ENCODE assay signal across 13 cellular contexts in the genomic region with DNA sequence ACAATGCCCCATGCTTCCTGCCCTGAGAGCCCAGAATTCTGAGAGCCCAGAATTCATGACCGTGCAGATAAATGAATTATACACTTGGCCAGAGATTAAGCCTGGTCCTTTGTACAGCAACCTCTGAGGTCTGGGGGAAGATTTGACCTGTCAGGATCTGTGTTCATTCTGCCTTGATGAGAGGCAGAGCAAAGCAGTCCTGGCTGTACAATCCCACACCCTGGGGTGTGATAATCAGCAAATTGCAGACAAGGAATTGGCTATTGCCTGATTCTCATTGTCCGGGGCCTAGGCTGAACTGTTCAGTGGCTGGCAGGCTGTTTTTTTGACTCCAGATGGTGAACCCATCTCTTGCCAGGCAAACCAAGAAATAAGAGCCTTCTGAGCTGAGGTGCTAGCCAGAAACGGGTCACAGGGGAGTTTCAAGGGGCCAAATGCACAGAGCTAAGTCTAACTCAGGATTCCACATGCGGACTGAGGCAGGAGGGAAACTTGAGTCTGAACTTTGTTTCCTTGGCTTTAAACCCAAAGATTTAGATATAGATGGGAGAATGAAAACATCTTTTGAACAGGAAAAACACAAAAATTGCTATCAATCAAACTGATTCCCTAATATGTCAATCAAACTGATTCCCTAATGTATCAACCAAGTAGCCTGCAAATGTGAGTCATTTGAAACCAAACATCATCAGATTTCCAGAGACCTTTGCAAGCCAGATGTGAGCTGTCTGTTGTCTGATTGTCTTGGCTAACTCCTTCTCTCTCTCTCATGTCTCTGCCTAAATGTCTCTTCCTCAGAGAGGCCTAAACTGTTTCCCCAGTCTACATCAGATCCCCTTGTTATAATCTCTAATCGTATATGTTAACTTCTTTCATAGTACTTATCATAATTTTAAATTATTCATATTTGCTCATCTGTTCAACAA.
"Had no signal": no experiment of that assay in that cellular context is flagged by ENCODE, and none has a peak within 500 bp of the region (broad histone marks: within the 10 kb centered on the region; RNA-seq: fewer than 3 reads in every experiment).

No MANE protein-coding gene starts in this region.

- H3K4me1 ChIP-seq: adrenal gland, esophagus squamous epithelium, sigmoid colon had no signal

- H3K9me3 Mint-ChIP-seq: activated CD4-positive, alpha-beta T cell treated with anti-CD3 and anti-CD28 coated beads, Interleukin-2, amount 10 ng/mL, durations not matched to agents 24 days and 14 days had no signal

- H3K4me1 Mint-ChIP-seq: activated CD4-positive, alpha-beta T cell treated with anti-CD3 and anti-CD28 coated beads, Interleukin-2, amount 10 ng/mL, durations not matched to agents 24 days and 14 days had no signal

- H3K27me3 ChIP-seq: esophagus squamous epithelium, sigmoid colon had no signal

- H3K27ac Mint-ChIP-seq: activated CD4-positive, alpha-beta T cell treated with anti-CD3 and anti-CD28 coated beads, Interleukin-2, amount 10 ng/mL, durations not matched to agents 24 days and 14 days; progenitor cell of endocrine pancreas had no signal

- H3K27me3 Mint-ChIP-seq: progenitor cell of endocrine pancreas had no signal

- H3K4me3 ChIP-seq: adrenal gland, dorsolateral prefrontal cortex, esophagus squamous epithelium, sigmoid colon, SK-N-MC had no signal

- H3K4me3 Mint-ChIP-seq: activated CD4-positive, alpha-beta T cell treated with anti-CD3 and anti-CD28 coated beads, Interleukin-2, amount 10 ng/mL, durations not matched to agents 24 days and 14 days had no signal

- H3K36me3 ChIP-seq: adrenal gland, esophagus squamous epithelium, sigmoid colon had no signal

- DNase-seq: activated CD4-positive, alpha-beta T cell treated with anti-CD3 and anti-CD28 coated beads, Interleukin-2, amount 10 ng/mL, durations not matched to agents 24 days and 14 days; activated naive CD4-positive, alpha-beta T cell treated with anti-CD3 and anti-CD28 coated beads, Interleukin-2, amount 50 U/mL, for 16 hours; dorsolateral prefrontal cortex; esophagus squamous epithelium; foreskin melanocyte; nucleus accumbens; sigmoid colon; stimulated activated CD4-positive, alpha-beta T cell treated with anti-CD3 and anti-CD28 coated beads, Interleukin-2, amount 100 ng/mL, for 24 hours; stimulated activated naive CD4-positive, alpha-beta T cell treated with Interleukin-2 at 50 U/mL for 16 hours; trophoblast cell had no signal

- H3K27ac ChIP-seq: adrenal gland, dorsolateral prefrontal cortex, esophagus squamous epithelium, sigmoid colon, SK-N-MC had no signal

- H3K9me3 ChIP-seq: adrenal gland, esophagus squamous epithelium, sigmoid colon had no signal
